9 cellular contexts compared by ENCODE assay signal in genomic region chr17:67829331-67829730, GRCh38. TPM values are rescaled to one million over a fixed set of nuclear protein-coding genes. Genes with fewer than 3 reads are reported as not detected.
DNase-seq lines count a peak whose midpoint lies in the region; ATAC-seq lines count a peak whose summit lies in the region.
"Had no signal": no experiment of that assay in that cellular context is flagged by ENCODE, and none has a peak within 500 bp of the region (broad histone marks: within the 10 kb centered on the region; RNA-seq: fewer than 3 reads in every experiment).

No MANE protein-coding gene starts in this region.

- DNase-seq in CD1c-positive myeloid dendritic cell (ENCODE audit: extremely low spot score) (peak; percentile 17), Karpas-422 (peak; percentile 78), NCI-H2171 (lab: John Stamatoyannopoulos, UW) (no peak), cardiac septum (ENCODE audit: low spot score) (no peak)
- peak; percentile 17 for DNase-seq in activated effector memory CD4-positive, alpha-beta T cell treated with Interleukin-2 at 50 U/mL for 16 hours
- DNase-seq in naive thymus-derived CD8-positive, alpha-beta T cell, result peak in 6 of 10 donors; percentile 8 to 27 (median 17)
- DNase-seq: COR-L47 had no signal

- H4K20me1 ChIP-seq in Karpas-422 (ENCODE audit: insufficient read depth, low read depth, low read length), result 0 out of 2 replicates have a peak, but pooled peaks cover 4% of the 10 kb centered on the region

- H3K9me3 Mint-ChIP-seq in naive thymus-derived CD8-positive, alpha-beta T cell, result no peaks in the 10 kb centered on the region

- H3K4me1 Mint-ChIP-seq in naive thymus-derived CD8-positive, alpha-beta T cell, result peaks cover 23 to 76% (median 65%) of the 10 kb centered on the region in 4 donors

- H3K4me3 Mint-ChIP-seq in naive thymus-derived CD8-positive, alpha-beta T cell, result peak overlapping the region; percentile 53 to 99 (median 95)

- peaks cover 0 to 15% (median 4%) of the 10 kb centered on the region in 3 donors for H3K36me3 Mint-ChIP-seq in naive thymus-derived CD8-positive, alpha-beta T cell

- H3K36me3 ChIP-seq in Karpas-422 (ENCODE audit: insufficient read depth, low read length), result peaks cover 34% of the 10 kb centered on the region; the same call in 1 of the 2 replicates

- H3K27me3 Mint-ChIP-seq in naive thymus-derived CD8-positive, alpha-beta T cell, result no peaks in the 10 kb centered on the region

- H3K4me1 ChIP-seq in Karpas-422 (ENCODE audit: low read length), result peaks cover 58% of the 10 kb centered on the region

- no peaks in the 10 kb centered on the region for H3K9me2 ChIP-seq in Karpas-422 (replicated peaks; ENCODE audit: insufficient read depth, low read length)

- peak overlapping the region; percentile 92 for H3K9ac ChIP-seq in Karpas-422 (ENCODE audit: low read length)

- H3K4me3 ChIP-seq in Karpas-422 (ENCODE audit: low read length), result peak overlapping the region; percentile 73

- H2AFZ ChIP-seq in Karpas-422 (ENCODE audit: low read length), result no peak overlapping the region

- peak overlapping the region; percentile 89 for H3K4me2 ChIP-seq in Karpas-422 (ENCODE audit: low read depth, low read length, poor library complexity, severe bottlenecking)

- H3K9me3 ChIP-seq in Karpas-422 (ENCODE audit: low read length), result no peaks in the 10 kb centered on the region

- ATAC-seq in naive thymus-derived CD8-positive, alpha-beta T cell, result no peak
- no peak for ATAC-seq in HG03139 (IDR thresholded peaks at IDR 0.05; ENCODE audit: unreplicated experiment)
- no peak for ATAC-seq in GM21576 (IDR thresholded peaks at IDR 0.05; ENCODE audit: unreplicated experiment)

- peak overlapping the region; percentile 96 for H3K27ac ChIP-seq in Karpas-422 (ENCODE audit: low read length)

- peak overlapping the region in 5 of 10 donors; percentile 55 to 81 (median 70) for H3K27ac Mint-ChIP-seq in naive thymus-derived CD8-positive, alpha-beta T cell

- intact Hi-C loops in cardiac septum (cut with DNase I), result loop anchor here (5.0 kb wide), 1 partner anchor 33 kb away; no protein-coding TSS in a partner anchor

- POLR2A ChIA-PET in naive thymus-derived CD8-positive, alpha-beta T cell (lab: Charles Lee), result interaction anchor here (0.8 to 1.2 kb wide), 2 partner anchors 9 to 11 kb away, joined by 3 to 4 read pairs; no protein-coding TSS in a partner anchor

- peaks cover 79% of the 10 kb centered on the region for H3K79me2 ChIP-seq in Karpas-422 (ENCODE audit: low read length)

- no peaks in the 10 kb centered on the region for H3K27me3 ChIP-seq in Karpas-422 (ENCODE audit: low read length)

RNA-seq across cellular contexts. Expression of gene BPTF, which starts 4.0 kb away (rescaled TPM):
- total RNA-seq in Karpas-422 (2014; rRNA removed; shearing (Covaris generic); ENCODE audit: low replicate concordance), result 197 and 310 TPM in 2 replicates
- 100 to 1,000 TPM; 169 to 194 TPM for total RNA-seq in naive thymus-derived CD8-positive, alpha-beta T cell
- 10 to 100 TPM in 2 of 3 donors, 1 to 10 TPM in 1; 9.9 to 18.8 (median 13.3) TPM for polyA plus RNA-seq in naive thymus-derived CD8-positive, alpha-beta T cell
- total RNA-seq in cardiac septum, result 72.9 TPM

Comparison
In these comparisons a context has a peak if more than half of its experiments do, and no peak if none do; other contexts are left out.
1. DNase-seq: peak in CD1c-positive myeloid dendritic cell (single experiment), Karpas-422 (single experiment), activated effector memory CD4-positive, alpha-beta T cell treated with Interleukin-2 at 50 U/mL for 16 hours (single experiment) and naive thymus-derived CD8-positive, alpha-beta T cell (6 of 10); none in NCI-H2171 (single experiment) and cardiac septum (single experiment).